In the genomic region with DNA sequence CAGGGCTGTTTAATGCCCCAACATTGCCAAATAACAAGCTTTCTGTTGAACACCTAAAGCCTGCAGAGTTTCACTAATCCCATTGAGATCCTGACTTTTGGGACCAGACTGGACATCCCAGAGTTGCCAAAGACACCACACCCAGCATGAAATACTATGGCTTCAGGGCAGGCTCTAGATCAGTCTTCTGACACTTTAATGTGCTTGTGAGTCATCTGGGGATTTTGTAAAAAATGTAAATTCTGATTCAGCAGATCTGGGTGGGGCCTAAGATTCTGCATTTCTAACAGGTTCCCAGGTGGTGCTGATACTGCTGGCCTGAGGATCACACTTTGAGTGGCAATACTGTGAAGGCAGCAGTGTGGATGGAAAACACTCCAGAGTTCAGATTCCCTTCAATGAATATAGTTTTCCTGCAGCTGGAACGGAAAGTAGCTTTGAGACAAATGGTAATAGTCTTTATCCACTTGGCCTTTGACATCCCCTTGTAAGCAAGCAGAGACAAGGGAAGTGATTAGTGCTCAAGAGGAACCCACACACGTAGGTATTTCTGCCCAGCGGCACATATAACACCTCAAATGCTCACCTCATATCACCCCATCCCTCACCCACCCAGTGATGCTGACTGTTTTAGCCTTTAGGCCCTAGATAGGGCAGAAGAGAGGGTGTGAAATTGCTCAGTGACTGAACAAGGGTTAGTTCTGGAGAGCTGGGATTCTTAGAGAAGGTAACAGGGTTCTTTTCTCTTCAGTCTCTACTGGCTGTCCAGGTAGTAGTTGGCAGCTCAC, we compare ENCODE assay signal across 10 cellular contexts. TPM values are rescaled to one million over a fixed set of nuclear protein-coding genes. Genes with fewer than 3 reads are reported as not detected.
A peak's percentile ranks its signal among the peaks of the same experiment; 100 is the strongest.
DNase-seq lines count a peak whose midpoint lies in the region; ATAC-seq, FAIRE-seq and TF ChIP-seq lines count a peak whose summit lies in the region.
"Had no signal": no experiment of that assay in that cellular context is flagged by ENCODE, and none has a peak within 500 bp of the region (broad histone marks: within the 10 kb centered on the region; RNA-seq: fewer than 3 reads in every experiment).

No MANE protein-coding gene starts in this region.

- peak; percentile 21 for DNase-seq in activated CD4-positive, alpha-beta T cell treated with anti-CD3 and anti-CD28 coated beads for 48 hours
- no peak for DNase-seq in activated CD4-positive, alpha-beta T cell treated with anti-CD3 and anti-CD28 coated beads, Interleukin-2, amount 50 U/mL, for 4 hours
- peak; percentile 80 for DNase-seq in HPDE6-E6E7 (ENCODE audit: extremely low spot score)
- DNase-seq in GM12878 (ENCODE audit: low read depth, low spot score) = no peak
- DNase-seq in stimulated activated CD8-positive, alpha-beta memory T cell treated with anti-CD3 and anti-CD28 coated beads, Interleukin-4, amount 100 ng/mL, for 48 hours = peak; percentile 28
- DNase-seq in testis = no peak
- no peak for DNase-seq in amniotic stem cell (lab: John Stamatoyannopoulos, UW)

- H3K4me3 ChIP-seq in GM12878 (no peak overlapping the region), testis (no peak overlapping the region)
- H3K4me3 ChIP-seq: BLaER1 had no signal

- H3K27ac ChIP-seq in GM12878 (ENCODE audit: control insufficient read depth, insufficient read depth) (no peak overlapping the region), testis (no peak overlapping the region)
- H3K27ac ChIP-seq: BLaER1 had no signal

- no peak for TF ChIP-seq RAD21 in GM12878 (IDR thresholded peaks at IDR 0.05; ENCODE audit: insufficient read depth, low read depth, low read length)

- peak; percentile 80 for ATAC-seq in GM12878
- no peak for ATAC-seq in GM21529 (IDR thresholded peaks at IDR 0.05; ENCODE audit: unreplicated experiment)

- intact Hi-C loops in GM12878 (cut with micrococcal nuclease; ENCODE audit: unreplicated experiment) = loop anchor here (5.0 kb wide), 1 partner anchor 323 kb away; no protein-coding TSS in a partner anchor
- intact Hi-C loops in testis (cut with DNase I; ENCODE audit: low total_unique reads) = no loop called here

- H3K4me1 ChIP-seq in GM12878 (ENCODE audit: control insufficient read depth, insufficient read depth, low read length) (peaks cover 10% of the 10 kb centered on the region), testis (no peaks in the 10 kb centered on the region)

- POLR2A ChIA-PET in GM12878 (lab: Charles Lee) = interaction anchor here (0.7 kb wide), 1 partner anchor 575 kb away, joined by 5 read pairs; no protein-coding TSS in a partner anchor

- WGBS in GM12878 (ENCODE audit: insufficient coverage, insufficient replicate concordance, low lambda C conversion rate, missing lambda C conversion rate) = 67% methylated on average over 3 of the region's 3 CpGs
- WGBS in testis, 2 donors = 80 to 86% methylated on average over 3 of the region's 3 CpGs

- H3K27me3 ChIP-seq in GM12878 (replicated peaks in 1 of 2; ENCODE audit: control insufficient read depth in 2 of 2, insufficient read depth in 2 of 2, low read length in 1 of 2) = no peaks in the 10 kb centered on the region
- no peaks in the 10 kb centered on the region for H3K27me3 ChIP-seq in testis
- H3K27me3 ChIP-seq: BLaER1 had no signal

- FAIRE-seq in GM12878 (lab: Jason Lieb, UNC) = no peak
- FAIRE-seq: TTC549 had no signal

- no peaks in the 10 kb centered on the region for H4K20me1 ChIP-seq in GM12878 (ENCODE audit: control insufficient read depth, insufficient read depth)
- H4K20me1 ChIP-seq: BLaER1 had no signal

- no peaks in the 10 kb centered on the region for H3K9me3 ChIP-seq in GM12878 (replicated peaks; ENCODE audit: control insufficient read depth, insufficient read depth, low read length)
- H3K9me3 ChIP-seq in testis = no peaks in the 10 kb centered on the region
- H3K9me3 ChIP-seq: BLaER1 had no signal

- no peaks in the 10 kb centered on the region for H3K79me2 ChIP-seq in GM12878 (ENCODE audit: control insufficient read depth, insufficient read depth, low read length)

- H3K9ac ChIP-seq in GM12878 (ENCODE audit: control insufficient read depth, insufficient read depth, low read length) = no peak overlapping the region
- H3K9ac ChIP-seq: BLaER1 had no signal

- TF ChIP-seq POLR2A in GM12878 (IDR thresholded peaks at IDR 0.05; ENCODE audit: low read depth, low read length) (no peak), testis (IDR thresholded peaks at IDR 0.05) (no peak)

- BruUV-seq in GM12878 (replicated peaks; lab: Mats Ljungman, UMichigan) = no TSS peak

- TF ChIP-seq CTCF in GM12878 (IDR thresholded peaks at IDR 0.05 in 2 of 3, conservative IDR thresholded peaks at IDR 0.05 in 1 of 3; ENCODE audit: control insufficient read depth in 2 of 3, extremely low read depth in 1 of 3, insufficient read depth in 1 of 3, low read depth in 3 of 3, low read length in 3 of 3) = no peak
- no peak for TF ChIP-seq CTCF in testis (IDR thresholded peaks at IDR 0.05)

- TF ChIP-seq EP300 in GM12878 (IDR thresholded peaks at IDR 0.05; ENCODE audit: borderline replicate concordance in 1 of 2, control insufficient read depth in 1 of 2, low read depth in 2 of 2, low read length in 2 of 2) = no peak

- no peak overlapping the region for H3K4me2 ChIP-seq in GM12878 (ENCODE audit: control insufficient read depth, insufficient read depth)
- H3K4me2 ChIP-seq: BLaER1 had no signal

- CTCF ChIA-PET in GM12878 (lab: Yijun Ruan, JAX) = interaction anchor here (1.0 to 3.5 kb wide), 6 partner anchors 11 to 326 kb away, joined by 3 to 16 read pairs (median 8); no protein-coding TSS in a partner anchor

- in situ Hi-C loops in GM12878 (cut with MboI) = no loop called here

- RAD21 ChIA-PET in GM12878 (lab: Charles Lee; ENCODE audit: unreplicated experiment) = interaction anchor here (0.8 to 1.9 kb wide), 3 partner anchors 254 to 326 kb away, joined by 3 to 17 read pairs (median 7); no protein-coding TSS in a partner anchor

- H3K36me3 ChIP-seq in GM12878 (ENCODE audit: control insufficient read depth in 2 of 2, insufficient read depth in 2 of 2, low read length in 1 of 2) = no peaks in the 10 kb centered on the region
- no peaks in the 10 kb centered on the region for H3K36me3 ChIP-seq in testis (ENCODE audit: low read depth, missing control alignments)
- H3K36me3 ChIP-seq: BLaER1 had no signal

- SMC1A ChIA-PET in GM12878 (lab: Charles Lee; ENCODE audit: uncharacterized antibody, unreplicated experiment) = interaction anchor here (0.6 to 6.6 kb wide), 6 partner anchors 14 to 746 kb away, joined by 3 to 81 read pairs (median 5); no protein-coding TSS in a partner anchor

- H2AFZ ChIP-seq in GM12878 (ENCODE audit: control insufficient read depth, low read depth, low read length) = 0 out of 2 replicates have a peak overlapping the region, but pooled peaks have one; percentile 21

TF ChIP-seq in GM12878, 131 proteins besides CTCF, POLR2A, EP300 and RAD21 (continues in another document):
- TF ChIP-seq NR2F1 (conservative IDR thresholded peaks at IDR 0.05) (no peak), CBX3 (IDR thresholded peaks at IDR 0.05; ENCODE audit: borderline replicate concordance, low read depth) (no peak), POU2F2 (IDR thresholded peaks at IDR 0.05; ENCODE audit: borderline replicate concordance, low read depth, low read length) (no peak), HDAC6 (IDR thresholded peaks at IDR 0.05; ENCODE audit: unreplicated experiment) (no peak)
- TF ChIP-seq, protein P1, sequence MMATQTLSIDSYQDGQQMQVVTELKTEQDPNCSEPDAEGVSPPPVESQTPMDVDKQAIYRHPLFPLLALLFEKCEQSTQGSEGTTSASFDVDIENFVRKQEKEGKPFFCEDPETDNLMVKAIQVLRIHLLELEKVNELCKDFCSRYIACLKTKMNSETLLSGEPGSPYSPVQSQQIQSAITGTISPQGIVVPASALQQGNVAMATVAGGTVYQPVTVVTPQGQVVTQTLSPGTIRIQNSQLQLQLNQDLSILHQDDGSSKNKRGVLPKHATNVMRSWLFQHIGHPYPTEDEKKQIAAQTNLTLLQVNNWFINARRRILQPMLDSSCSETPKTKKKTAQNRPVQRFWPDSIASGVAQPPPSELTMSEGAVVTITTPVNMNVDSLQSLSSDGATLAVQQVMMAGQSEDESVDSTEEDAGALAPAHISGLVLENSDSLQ (IDR thresholded peaks at IDR 0.05) = no peak
- TF ChIP-seq, protein P2, sequence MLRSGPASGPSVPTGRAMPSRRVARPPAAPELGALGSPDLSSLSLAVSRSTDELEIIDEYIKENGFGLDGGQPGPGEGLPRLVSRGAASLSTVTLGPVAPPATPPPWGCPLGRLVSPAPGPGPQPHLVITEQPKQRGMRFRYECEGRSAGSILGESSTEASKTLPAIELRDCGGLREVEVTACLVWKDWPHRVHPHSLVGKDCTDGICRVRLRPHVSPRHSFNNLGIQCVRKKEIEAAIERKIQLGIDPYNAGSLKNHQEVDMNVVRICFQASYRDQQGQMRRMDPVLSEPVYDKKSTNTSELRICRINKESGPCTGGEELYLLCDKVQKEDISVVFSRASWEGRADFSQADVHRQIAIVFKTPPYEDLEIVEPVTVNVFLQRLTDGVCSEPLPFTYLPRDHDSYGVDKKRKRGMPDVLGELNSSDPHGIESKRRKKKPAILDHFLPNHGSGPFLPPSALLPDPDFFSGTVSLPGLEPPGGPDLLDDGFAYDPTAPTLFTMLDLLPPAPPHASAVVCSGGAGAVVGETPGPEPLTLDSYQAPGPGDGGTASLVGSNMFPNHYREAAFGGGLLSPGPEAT (IDR thresholded peaks at IDR 0.05; ENCODE audit: low read depth) = no peak

RNA-seq across cellular contexts. Expression of a gene that starts 51.4 kb away (rescaled TPM):
- total RNA-seq in GM12878 (2013; cell fraction: nucleolus; rRNA removed) = 126 and 127 TPM in 2 replicates
- total RNA-seq in GM12878 (2014; rRNA removed) = 28.0 and 29.4 TPM in 2 replicates
- total RNA-seq in GM12878 (2014; rRNA removed; fragmentation: Illumina TruSeq; extraction: Trizol) = 39.4 and 39.6 TPM in 2 replicates
- total RNA-seq in GM12878 (2021) = 43.9 and 44.5 TPM in 2 replicates
- polyA plus RNA-seq in GM12878 (2011; ENCODE audit: low read depth) = 12.9 TPM
- polyA plus RNA-seq in GM12878 (2011; rRNA removed) = 49.8 and 51.6 TPM in 2 replicates
- 29.6 and 31.9 TPM in 2 replicates for polyA plus RNA-seq in GM12878 (2011; cell fraction: cytosol; rRNA removed)
- 20.8 and 21.6 TPM in 2 replicates for polyA plus RNA-seq in GM12878 (2011; cell fraction: nucleus; rRNA removed)
- polyA plus RNA-seq in GM12878 (2012) = 20.5 and 22.8 TPM in 2 replicates
- 41.5 and 43.3 TPM in 2 replicates for polyA plus RNA-seq in GM12878 (2014; fragmentation: Illumina TruSeq; extraction: Trizol)
- 1 to 10 TPM; 8.5 to 8.8 TPM for polyA plus RNA-seq in GM12878 (2014; fragmentation: Nextera tagmentation; extraction: Ambion mirVana)
- 17.3 and 23.1 TPM in 2 replicates for polyA plus RNA-seq in GM12878 (2014; rRNA removed)
- polyA plus RNA-seq in GM12878 (2016; fragmentation: Nextera tagmentation; extraction: Ambion mirVana) = 10 to 100 TPM; 20.2 to 21.9 TPM
- polyA minus RNA-seq in GM12878 (2011; rRNA and poly(A)+ RNA removed) = 83.0 and 113 TPM in 2 replicates
- 36.4 and 56.3 TPM in 2 replicates for polyA minus RNA-seq in GM12878 (2011; cell fraction: cytosol; rRNA and poly(A)+ RNA removed)
- polyA minus RNA-seq in GM12878 (2011; cell fraction: nucleus; rRNA and poly(A)+ RNA removed) = 46.9 and 65.3 TPM in 2 replicates
- total RNA-seq in testis = 10 to 100 TPM; 65.1 to 73.1 TPM
- 64.9 TPM for polyA plus RNA-seq in testis (ENCODE audit: insufficient read depth, low read depth, low replicate concordance)

Comparison
In these comparisons a context has a peak if more than half of its experiments do, and no peak if none do; other contexts are left out.
1. DNase-seq: peak in activated CD4-positive, alpha-beta T cell treated with anti-CD3 and anti-CD28 coated beads for 48 hours (single experiment), HPDE6-E6E7 (single experiment) and stimulated activated CD8-positive, alpha-beta memory T cell treated with anti-CD3 and anti-CD28 coated beads, Interleukin-4, amount 100 ng/mL, for 48 hours (single experiment); none in activated CD4-positive, alpha-beta T cell treated with anti-CD3 and anti-CD28 coated beads, Interleukin-2, amount 50 U/mL, for 4 hours (0 of 2), GM12878 (single experiment), testis (single experiment) and amniotic stem cell (single experiment).